Comparison of ENCODE assay signal across 38 cellular contexts in the genomic region with DNA sequence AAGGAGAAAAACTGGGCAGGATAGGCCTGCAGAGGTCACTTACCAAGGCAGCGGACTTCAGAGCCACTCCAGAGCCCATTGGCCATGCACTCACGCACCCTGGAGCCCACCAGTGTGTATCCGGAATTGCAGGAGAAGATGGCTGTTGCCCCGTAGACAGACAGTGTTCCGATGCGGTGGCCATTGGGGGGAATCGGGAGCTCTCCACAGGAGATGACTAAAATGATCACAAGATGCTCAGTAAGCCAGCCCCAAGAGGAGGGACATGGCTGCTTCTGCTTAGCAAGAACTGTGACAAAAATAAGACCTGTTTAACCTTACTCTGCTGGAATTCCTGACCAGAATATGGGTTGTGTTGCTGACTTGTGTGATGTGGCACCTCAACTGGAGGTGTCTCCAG.
"Had no signal": no experiment of that assay in that cellular context is flagged by ENCODE, and none has a peak within 500 bp of the region (broad histone marks: within the 10 kb centered on the region; RNA-seq: fewer than 3 reads in every experiment).

No MANE protein-coding gene starts in this region.

- H3K27me3 ChIP-seq: adrenal gland, ascending aorta, body of pancreas, brain microvascular endothelial cell, breast epithelium, cardiac muscle cell had no signal

- H3K4me1 ChIP-seq: breast epithelium had no signal

- H3K27ac Mint-ChIP-seq: activated naive CD4-positive, alpha-beta T cell treated with anti-CD3 and anti-CD28 coated beads for 36 hours; activated naive CD4-positive, alpha-beta T cell treated with anti-CD3 and anti-CD28 coated beads, Interleukin-2, amount 10 ng/mL, durations not matched to agents 7 days and 5 days; activated naive CD4-positive, alpha-beta T cell treated with anti-CD3 and anti-CD28 coated beads, Interleukin-2, amount 50 U/mL, for 24 hours; activated naive CD4-positive, alpha-beta T cell treated with anti-CD3 and anti-CD28 coated beads, Interleukin-2, amount 50 U/mL, for 72 hours; activated naive CD8-positive, alpha-beta T cell; activated naive CD8-positive, alpha-beta T cell treated with anti-CD3 and anti-CD28 coated beads for 36 hours; activated naive CD8-positive, alpha-beta T cell treated with anti-CD3 and anti-CD28 coated beads, Interleukin-2, amount 10 ng/mL, durations not matched to agents 7 days and 5 days; activated naive CD8-positive, alpha-beta T cell treated with anti-CD3 and anti-CD28 coated beads, Interleukin-2, amount 50 U/mL, for 24 hours; activated T-cell treated with anti-CD3 and anti-CD28 coated beads, Interleukin-2, amount 50 U/mL, for 24 hours; activated T-cell treated with anti-CD3 and anti-CD28 coated beads, Interleukin-2, amount 50 U/mL, for 72 hours; activated T-helper 1 cell treated with anti-CD3 and anti-CD28 coated beads, Interleukin-12 subunit alpha, Interleukin-12 subunit beta, Interleukin-2, Interleukin-4 antibody, amounts not matched to agents 30 ng/mL and 10 ng/mL and 1 ng/mL, durations not matched to agents 14 hours and 24 hours and 36 hours; activated T-helper 17 cell treated with anti-CD3 and anti-CD28 coated beads, Interleukin-2, amount 50 U/mL, for 72 hours; activated T-helper 2 cell treated with anti-CD3 and anti-CD28 coated beads, Interferon-gamma antibody, Interleukin-2, Interleukin-4, amounts not matched to agents 10 μg/mL and 5 μg/mL and 100 μg/mL, durations not matched to agents 14 hours and 24 hours and 36 hours; brain had no signal

- H3K4me3 Mint-ChIP-seq: activated naive CD4-positive, alpha-beta T cell treated with anti-CD3 and anti-CD28 coated beads for 36 hours; activated naive CD4-positive, alpha-beta T cell treated with anti-CD3 and anti-CD28 coated beads, Interleukin-2, amount 10 ng/mL, durations not matched to agents 7 days and 5 days; activated naive CD4-positive, alpha-beta T cell treated with anti-CD3 and anti-CD28 coated beads, Interleukin-2, amount 50 U/mL, for 24 hours; activated naive CD8-positive, alpha-beta T cell; activated naive CD8-positive, alpha-beta T cell treated with anti-CD3 and anti-CD28 coated beads for 36 hours; activated naive CD8-positive, alpha-beta T cell treated with anti-CD3 and anti-CD28 coated beads, Interleukin-2, amount 10 ng/mL, durations not matched to agents 7 days and 5 days; activated naive CD8-positive, alpha-beta T cell treated with anti-CD3 and anti-CD28 coated beads, Interleukin-2, amount 50 U/mL, for 24 hours; activated T-cell treated with anti-CD3 and anti-CD28 coated beads, Interleukin-2, amount 50 U/mL, for 24 hours; activated T-cell treated with anti-CD3 and anti-CD28 coated beads, Interleukin-2, amount 50 U/mL, for 4 hours; activated T-cell treated with anti-CD3 and anti-CD28 coated beads, Interleukin-2, amount 50 U/mL, for 72 hours; activated T-helper 1 cell treated with anti-CD3 and anti-CD28 coated beads, Interleukin-12 subunit alpha, Interleukin-12 subunit beta, Interleukin-2, Interleukin-4 antibody, amounts not matched to agents 30 ng/mL and 10 ng/mL and 1 ng/mL, durations not matched to agents 14 hours and 24 hours and 36 hours; activated T-helper 17 cell treated with anti-CD3 and anti-CD28 coated beads, Interleukin-2, amount 50 U/mL, for 72 hours; brain; central memory CD8-positive, alpha-beta T cell had no signal

- H3K9me3 Mint-ChIP-seq: activated naive CD4-positive, alpha-beta T cell treated with anti-CD3 and anti-CD28 coated beads for 36 hours; activated naive CD4-positive, alpha-beta T cell treated with anti-CD3 and anti-CD28 coated beads, Interleukin-2, amount 10 ng/mL, durations not matched to agents 7 days and 5 days; activated naive CD4-positive, alpha-beta T cell treated with anti-CD3 and anti-CD28 coated beads, Interleukin-2, amount 50 U/mL, for 24 hours; activated naive CD4-positive, alpha-beta T cell treated with anti-CD3 and anti-CD28 coated beads, Interleukin-2, amount 50 U/mL, for 72 hours; activated naive CD8-positive, alpha-beta T cell treated with anti-CD3 and anti-CD28 coated beads for 36 hours; activated naive CD8-positive, alpha-beta T cell treated with anti-CD3 and anti-CD28 coated beads, Interleukin-2, amount 10 ng/mL, durations not matched to agents 7 days and 5 days; activated naive CD8-positive, alpha-beta T cell treated with anti-CD3 and anti-CD28 coated beads, Interleukin-2, amount 50 U/mL, for 24 hours; activated T-cell treated with anti-CD3 and anti-CD28 coated beads, Interleukin-2, amount 50 U/mL, for 24 hours; activated T-cell treated with anti-CD3 and anti-CD28 coated beads, Interleukin-2, amount 50 U/mL, for 4 hours; activated T-cell treated with anti-CD3 and anti-CD28 coated beads, Interleukin-2, amount 50 U/mL, for 72 hours; activated T-helper 1 cell treated with anti-CD3 and anti-CD28 coated beads, Interleukin-12 subunit alpha, Interleukin-12 subunit beta, Interleukin-2, Interleukin-4 antibody, amounts not matched to agents 30 ng/mL and 10 ng/mL and 1 ng/mL, durations not matched to agents 14 hours and 24 hours and 36 hours; activated T-helper 17 cell treated with anti-CD3 and anti-CD28 coated beads, Interleukin-2, amount 50 U/mL, for 72 hours; activated T-helper 2 cell treated with anti-CD3 and anti-CD28 coated beads, Interferon-gamma antibody, Interleukin-2, Interleukin-4, amounts not matched to agents 10 μg/mL and 5 μg/mL and 100 μg/mL, durations not matched to agents 14 hours and 24 hours and 36 hours; central memory CD8-positive, alpha-beta T cell had no signal

- H3K36me3 Mint-ChIP-seq: activated naive CD4-positive, alpha-beta T cell treated with anti-CD3 and anti-CD28 coated beads, Interleukin-2, amount 10 ng/mL, durations not matched to agents 7 days and 5 days; activated naive CD4-positive, alpha-beta T cell treated with anti-CD3 and anti-CD28 coated beads, Interleukin-2, amount 50 U/mL, for 24 hours; activated naive CD4-positive, alpha-beta T cell treated with anti-CD3 and anti-CD28 coated beads, Interleukin-2, amount 50 U/mL, for 72 hours; activated naive CD8-positive, alpha-beta T cell; activated naive CD8-positive, alpha-beta T cell treated with anti-CD3 and anti-CD28 coated beads for 36 hours; activated naive CD8-positive, alpha-beta T cell treated with anti-CD3 and anti-CD28 coated beads, Interleukin-2, amount 10 ng/mL, durations not matched to agents 7 days and 5 days had no signal

- H3K36me3 ChIP-seq: adrenal gland, ascending aorta, brain microvascular endothelial cell, breast epithelium, cardiac muscle cell had no signal

- H3K9me3 ChIP-seq: body of pancreas, breast epithelium had no signal

- H3K4me3 ChIP-seq: adrenal gland, ascending aorta, body of pancreas, breast epithelium, cardiac muscle cell had no signal

- ATAC-seq: activated naive CD4-positive, alpha-beta T cell treated with anti-CD3 and anti-CD28 coated beads, Interleukin-2, amount 50 U/mL, for 72 hours; activated naive CD8-positive, alpha-beta T cell treated with anti-CD3 and anti-CD28 coated beads, Interleukin-2, amount 50 U/mL, for 24 hours; activated T-cell treated with anti-CD3 and anti-CD28 coated beads, Interleukin-2, amount 50 U/mL, for 4 hours; activated T-cell treated with anti-CD3 and anti-CD28 coated beads, Interleukin-2, amount 50 U/mL, for 72 hours; activated T-helper 17 cell treated with anti-CD3 and anti-CD28 coated beads, Interleukin-2, amount 50 U/mL, for 72 hours; body of pancreas had no signal

- H3K27ac ChIP-seq: adrenal gland, ascending aorta, body of pancreas, brain microvascular endothelial cell, breast epithelium, cardiac muscle cell had no signal

- H3K4me1 Mint-ChIP-seq: activated naive CD4-positive, alpha-beta T cell treated with anti-CD3 and anti-CD28 coated beads, Interleukin-2, amount 10 ng/mL, durations not matched to agents 7 days and 5 days; activated naive CD4-positive, alpha-beta T cell treated with anti-CD3 and anti-CD28 coated beads, Interleukin-2, amount 50 U/mL, for 24 hours; activated naive CD8-positive, alpha-beta T cell treated with anti-CD3 and anti-CD28 coated beads for 36 hours; activated naive CD8-positive, alpha-beta T cell treated with anti-CD3 and anti-CD28 coated beads, Interleukin-2, amount 10 ng/mL, durations not matched to agents 7 days and 5 days; activated naive CD8-positive, alpha-beta T cell treated with anti-CD3 and anti-CD28 coated beads, Interleukin-2, amount 50 U/mL, for 24 hours; activated T-helper 17 cell treated with anti-CD3 and anti-CD28 coated beads, Interleukin-2, amount 50 U/mL, for 72 hours; brain; central memory CD8-positive, alpha-beta T cell had no signal

- DNase-seq: activated effector memory CD4-positive, alpha-beta T cell treated with anti-CD3 and anti-CD28 coated beads, Interleukin-2, amount 50 U/mL, for 16 hours; activated effector memory CD4-positive, alpha-beta T cell treated with Interleukin-2 at 50 U/mL for 16 hours; activated gamma-delta T cell; activated gamma-delta T cell treated with Interleukin-2 at 50 U/mL for 16 hours; activated naive CD4-positive, alpha-beta T cell; activated naive CD4-positive, alpha-beta T cell treated with anti-CD3 and anti-CD28 coated beads for 36 hours; activated naive CD4-positive, alpha-beta T cell treated with anti-CD3 and anti-CD28 coated beads, Interleukin-2, amount 10 ng/mL, durations not matched to agents 7 days and 5 days; activated naive CD4-positive, alpha-beta T cell treated with anti-CD3 and anti-CD28 coated beads, Interleukin-2, amount 50 U/mL, for 16 hours; activated naive CD4-positive, alpha-beta T cell treated with Interleukin-2 at 50 U/mL for 16 hours; activated naive CD8-positive, alpha-beta T cell treated with anti-CD3 and anti-CD28 coated beads for 36 hours; activated naive CD8-positive, alpha-beta T cell treated with anti-CD3 and anti-CD28 coated beads, Interleukin-2, amount 10 ng/mL, durations not matched to agents 7 days and 5 days; activated naive CD8-positive, alpha-beta T cell treated with anti-CD3 and anti-CD28 coated beads, Interleukin-2, amount 50 U/mL, for 24 hours; activated T-cell treated with anti-CD3 and anti-CD28 coated beads, Interleukin-2, amount 50 U/mL, for 1 hour; activated T-cell treated with anti-CD3 and anti-CD28 coated beads, Interleukin-2, amount 50 U/mL, for 24 hours; activated T-cell treated with anti-CD3 and anti-CD28 coated beads, Interleukin-2, amount 50 U/mL, for 4 hours; activated T-cell treated with anti-CD3 and anti-CD28 coated beads, Interleukin-2, amount 50 U/mL, for 48 hours; activated T-cell treated with anti-CD3 and anti-CD28 coated beads, Interleukin-2, amount 50 U/mL, for 72 hours; adrenal gland; amniotic stem cell; amygdala; anterior cingulate cortex; aorta; body of pancreas; brain microvascular endothelial cell; caudate nucleus; central memory CD4-positive, alpha-beta T cell; cerebellar nuclear complex had no signal
